ENCODE assay signal across 1 cellular context in the genomic region with DNA sequence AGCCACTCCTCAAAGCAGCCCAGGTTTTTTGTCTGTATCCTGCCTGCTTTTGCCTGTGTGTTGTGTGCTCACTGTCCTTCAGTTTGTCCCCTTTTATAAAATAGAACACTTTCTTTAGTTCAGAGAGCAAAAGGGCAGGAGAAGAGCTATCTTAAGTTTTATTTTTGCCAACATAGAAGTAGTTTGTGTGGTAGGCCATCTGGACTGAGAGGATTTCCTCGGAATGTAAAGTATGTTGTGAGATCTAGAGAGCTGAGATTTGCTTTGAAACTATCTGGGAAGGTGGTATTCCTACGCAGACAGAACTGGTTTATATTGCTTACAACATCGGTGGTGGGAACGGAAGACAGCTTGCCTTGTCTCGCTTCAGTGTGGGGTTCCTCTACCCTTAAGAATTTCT.
TF ChIP-seq lines count a peak whose summit lies in the region.

No MANE protein-coding gene starts in this region.

TF ChIP-seq in GM23338, 12 proteins besides CTCF, POLR2A, EP300 and RAD21 (continued from another document):
- TF ChIP-seq ZNF462 (CRISPR knock-in tag; IDR thresholded peaks at IDR 0.05) (no peak), CREB1 (CRISPR knock-in tag; IDR thresholded peaks at IDR 0.05; ENCODE audit: low read depth) (no peak), EZH2 (IDR thresholded peaks at IDR 0.05; ENCODE audit: low read depth, unreplicated experiment) (no peak), ZNF331 (CRISPR knock-in tag; IDR thresholded peaks at IDR 0.05; ENCODE audit: low read depth) (no peak), POLR2AphosphoS5 (IDR thresholded peaks at IDR 0.05; ENCODE audit: low read depth) (no peak), NANOG (IDR thresholded peaks at IDR 0.05; ENCODE audit: borderline replicate concordance) (no peak), JUNB (IDR thresholded peaks at IDR 0.05; ENCODE audit: unreplicated experiment) (no peak), EZH2phosphoT487 (IDR thresholded peaks at IDR 0.05; ENCODE audit: unreplicated experiment) (no peak)
- TF ChIP-seq, protein P1, sequence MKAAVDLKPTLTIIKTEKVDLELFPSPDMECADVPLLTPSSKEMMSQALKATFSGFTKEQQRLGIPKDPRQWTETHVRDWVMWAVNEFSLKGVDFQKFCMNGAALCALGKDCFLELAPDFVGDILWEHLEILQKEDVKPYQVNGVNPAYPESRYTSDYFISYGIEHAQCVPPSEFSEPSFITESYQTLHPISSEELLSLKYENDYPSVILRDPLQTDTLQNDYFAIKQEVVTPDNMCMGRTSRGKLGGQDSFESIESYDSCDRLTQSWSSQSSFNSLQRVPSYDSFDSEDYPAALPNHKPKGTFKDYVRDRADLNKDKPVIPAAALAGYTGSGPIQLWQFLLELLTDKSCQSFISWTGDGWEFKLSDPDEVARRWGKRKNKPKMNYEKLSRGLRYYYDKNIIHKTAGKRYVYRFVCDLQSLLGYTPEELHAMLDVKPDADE (IDR thresholded peaks at IDR 0.05), result no peak
TF ChIP-seq in GM23338: peak in this region for 0.
